1 cellular context compared by ENCODE assay signal in genomic region chr1:240695416-240695815, GRCh38.
TF ChIP-seq lines count a peak whose summit lies in the region.

No MANE protein-coding gene starts in this region.

TF ChIP-seq in IMR-90, 13 proteins besides CTCF, POLR2A, EP300 and RAD21 (continued from another document):
- TF ChIP-seq, protein P1, sequence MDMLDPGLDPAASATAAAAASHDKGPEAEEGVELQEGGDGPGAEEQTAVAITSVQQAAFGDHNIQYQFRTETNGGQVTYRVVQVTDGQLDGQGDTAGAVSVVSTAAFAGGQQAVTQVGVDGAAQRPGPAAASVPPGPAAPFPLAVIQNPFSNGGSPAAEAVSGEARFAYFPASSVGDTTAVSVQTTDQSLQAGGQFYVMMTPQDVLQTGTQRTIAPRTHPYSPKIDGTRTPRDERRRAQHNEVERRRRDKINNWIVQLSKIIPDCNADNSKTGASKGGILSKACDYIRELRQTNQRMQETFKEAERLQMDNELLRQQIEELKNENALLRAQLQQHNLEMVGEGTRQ (IDR thresholded peaks at IDR 0.05; ENCODE audit: low read depth, low read length), result no peak
- no peak for TF ChIP-seq RFX5 (IDR thresholded peaks at IDR 0.05; ENCODE audit: low read depth, low read length)
